8 cellular contexts compared by ENCODE assay signal in genomic region chrX:153924149-153924861, GRCh38.
A peak's percentile ranks its signal among the peaks of the same experiment; 100 is the strongest.
DNase-seq lines count a peak whose midpoint lies in the region; ATAC-seq and TF ChIP-seq lines count a peak whose summit lies in the region.

No MANE protein-coding gene starts in this region.

- H3K4me3 ChIP-seq in LNCaP clone FGC (ENCODE audit: low read depth, low read length) = no peak overlapping the region
- no peak overlapping the region for H3K4me3 ChIP-seq in WERI-Rb-1 (ENCODE audit: low read depth, low read length)
- H3K4me3 ChIP-seq in fibroblast of pulmonary artery (replicated peaks; ENCODE audit: low read depth, low read length) = no peak overlapping the region

- H3K27ac Mint-ChIP-seq in stimulated activated effector memory CD8-positive, alpha-beta T cell treated with anti-CD3 and anti-CD28 coated beads, Interleukin-12 subunit alpha, Interleukin-12 subunit beta, amount 100 ng/mL, for 72 hours = peak overlapping the region; percentile 93

- peak; percentile 72 for DNase-seq in activated effector memory CD4-positive, alpha-beta T cell treated with anti-CD3 and anti-CD28 coated beads, Interleukin-2, amount 50 U/mL, for 16 hours
- no peak for DNase-seq in activated effector memory CD4-positive, alpha-beta T cell treated with Interleukin-2 at 50 U/mL for 16 hours
- DNase-seq in LNCaP clone FGC (ENCODE audit: low read depth) (no peak), WERI-Rb-1 (peak; percentile 81), fibroblast of pulmonary artery (ENCODE audit: low read depth) (peak; percentile 64), NCI-H187 (lab: John Stamatoyannopoulos, UW) (no peak), NCI-H2029 treated with DMSO at 0.1 percent for 48 hours (lab: John Stamatoyannopoulos, UW) (no peak)
- no peak for DNase-seq in stimulated activated effector memory CD8-positive, alpha-beta T cell treated with anti-CD3 and anti-CD28 coated beads, Interleukin-12 subunit alpha, Interleukin-12 subunit beta, amount 100 ng/mL, for 72 hours (ENCODE audit: low spot score in 2 of 2)

- 0 out of 2 replicates have a peak, but pooled peaks have one; percentile 15 for TF ChIP-seq CTCF in LNCaP clone FGC (IDR thresholded peaks at IDR 0.05; ENCODE audit: control insufficient read depth, extremely low read depth, insufficient read depth)
- TF ChIP-seq CTCF in WERI-Rb-1 (IDR thresholded peaks at IDR 0.05; ENCODE audit: low read depth, low read length) = peak; percentile 71
- TF ChIP-seq CTCF in fibroblast of pulmonary artery (IDR thresholded peaks at IDR 0.05; ENCODE audit: low read length, missing control alignments) = peak; percentile 21

- H3K27ac ChIP-seq in WERI-Rb-1 = no peak overlapping the region; the same call in 1 of the 2 replicates

- no peaks in the 10 kb centered on the region for H3K9me3 Mint-ChIP-seq in stimulated activated effector memory CD8-positive, alpha-beta T cell treated with anti-CD3 and anti-CD28 coated beads, Interleukin-12 subunit alpha, Interleukin-12 subunit beta, amount 100 ng/mL, for 72 hours

- H3K36me3 Mint-ChIP-seq in stimulated activated effector memory CD8-positive, alpha-beta T cell treated with anti-CD3 and anti-CD28 coated beads, Interleukin-12 subunit alpha, Interleukin-12 subunit beta, amount 100 ng/mL, for 72 hours = peaks cover 42% of the 10 kb centered on the region

- ATAC-seq in stimulated activated effector memory CD8-positive, alpha-beta T cell treated with anti-CD3 and anti-CD28 coated beads, Interleukin-12 subunit alpha, Interleukin-12 subunit beta, amount 100 ng/mL, for 72 hours = no peak

- peaks cover 9% of the 10 kb centered on the region for H3K27me3 ChIP-seq in WERI-Rb-1 (ENCODE audit: insufficient read depth, low read depth, severe bottlenecking)

- H3K4me1 Mint-ChIP-seq in stimulated activated effector memory CD8-positive, alpha-beta T cell treated with anti-CD3 and anti-CD28 coated beads, Interleukin-12 subunit alpha, Interleukin-12 subunit beta, amount 100 ng/mL, for 72 hours = peaks cover 44% of the 10 kb centered on the region

- H3K36me3 ChIP-seq in WERI-Rb-1 = peaks cover 5% of the 10 kb centered on the region

- H3K4me3 Mint-ChIP-seq in stimulated activated effector memory CD8-positive, alpha-beta T cell treated with anti-CD3 and anti-CD28 coated beads, Interleukin-12 subunit alpha, Interleukin-12 subunit beta, amount 100 ng/mL, for 72 hours = peak overlapping the region; percentile 90

- H3K9me3 ChIP-seq in WERI-Rb-1 (ENCODE audit: severe bottlenecking) = no peaks in the 10 kb centered on the region

Comparison
In these comparisons a context has a peak if more than half of its experiments do, and no peak if none do; other contexts are left out.
1. DNase-seq: peak in activated effector memory CD4-positive, alpha-beta T cell treated with anti-CD3 and anti-CD28 coated beads, Interleukin-2, amount 50 U/mL, for 16 hours (single experiment), WERI-Rb-1 (single experiment) and fibroblast of pulmonary artery (single experiment); none in activated effector memory CD4-positive, alpha-beta T cell treated with Interleukin-2 at 50 U/mL for 16 hours (single experiment), LNCaP clone FGC (single experiment), stimulated activated effector memory CD8-positive, alpha-beta T cell treated with anti-CD3 and anti-CD28 coated beads, Interleukin-12 subunit alpha, Interleukin-12 subunit beta, amount 100 ng/mL, for 72 hours (0 of 2), NCI-H187 (0 of 2) and NCI-H2029 treated with DMSO at 0.1 percent for 48 hours (single experiment).
2. CTCF ChIP-seq: peak in every context shown above with its lines; median percentile 71 in WERI-Rb-1; 21 in fibroblast of pulmonary artery; 15 in LNCaP clone FGC.